ENCODE assay signal across 8 cellular contexts in genomic region chr11:134068829-134069425, GRCh38. TPM values are rescaled to one million over a fixed set of nuclear protein-coding genes. Genes with fewer than 3 reads are reported as not detected.
DNase-seq lines count a peak whose midpoint lies in the region; ATAC-seq and TF ChIP-seq lines count a peak whose summit lies in the region.

Gene JAM3 (plus strand): TSS chr11:134069072. CDS start chr11:134069084, 12 bp downstream.

- ATAC-seq in GM19438 (IDR thresholded peaks at IDR 0.05; ENCODE audit: low read depth, unreplicated experiment): peak; percentile 72
- ATAC-seq in HG03571 (IDR thresholded peaks at IDR 0.05; ENCODE audit: unreplicated experiment): peak; percentile 84
- peak; percentile 95 to 98 for ATAC-seq in activated T-cell treated with anti-CD3 and anti-CD28 coated beads, Interleukin-2, amount 50 U/mL, for 72 hours (replicated peaks in 1 of 2)

- peak within 1 kb of the TSS; percentile 3 for H3K27ac Mint-ChIP-seq in activated T-cell treated with anti-CD3 and anti-CD28 coated beads, Interleukin-2, amount 50 U/mL, for 72 hours

- no peaks in the 10 kb centered on the region for H4K20me1 ChIP-seq in OCI-LY1 (ENCODE audit: insufficient read depth, low read length)

- no peaks in the 10 kb centered on the region for H3F3A ChIP-seq in OCI-LY1 (ENCODE audit: insufficient read depth, low read length)

- no peak within 1 kb of the TSS; the same call in 1 of the 2 replicates for H2AFZ ChIP-seq in OCI-LY1 (ENCODE audit: low read length)

- WGBS in esophagus squamous epithelium, 2 donors: 0 to 4% methylated on average over 7 to 23 of the region's 57 CpGs

- no peak within 1 kb of the TSS for H3K27ac ChIP-seq in OCI-LY1 (ENCODE audit: low read depth, low read length, poor library complexity, severe bottlenecking)
- peak within 1 kb of the TSS; percentile 79 to 90 (median 84) for H3K27ac ChIP-seq in esophagus squamous epithelium
- H3K27ac ChIP-seq in mucosa of rectum (ENCODE audit: low read depth in 2 of 2, low read length in 2 of 2): peak within 1 kb of the TSS; percentile 56 to 57

- H3K27me3 Mint-ChIP-seq in activated T-cell treated with anti-CD3 and anti-CD28 coated beads, Interleukin-2, amount 50 U/mL, for 72 hours (ENCODE audit: low read depth): peaks cover 32% of the 10 kb centered on the region

- no peaks in the 10 kb centered on the region for H3K9me3 ChIP-seq in BE2C
- H3K9me3 ChIP-seq in OCI-LY1 (ENCODE audit: low read length): no peaks in the 10 kb centered on the region
- no peaks in the 10 kb centered on the region for H3K9me3 ChIP-seq in esophagus squamous epithelium
- H3K9me3 ChIP-seq in mucosa of rectum (ENCODE audit: control insufficient read depth in 2 of 2, low read length in 2 of 2): no peaks in the 10 kb centered on the region

- peaks cover 2% of the 10 kb centered on the region in 2 donors for H3K36me3 Mint-ChIP-seq in activated T-cell treated with anti-CD3 and anti-CD28 coated beads, Interleukin-2, amount 50 U/mL, for 72 hours (ENCODE audit: insufficient read depth in 2 of 2)

- TF ChIP-seq POLR2A in esophagus squamous epithelium (IDR thresholded peaks at IDR 0.05): peak in 2 of 4 donors; percentile 72 to 86

- H3K9me3 Mint-ChIP-seq in activated T-cell treated with anti-CD3 and anti-CD28 coated beads, Interleukin-2, amount 50 U/mL, for 72 hours: no peaks in the 10 kb centered on the region

- H3K36me3 ChIP-seq in BE2C: no peaks in the 10 kb centered on the region; the same call in 1 of the 2 replicates
- H3K36me3 ChIP-seq in OCI-LY1 (ENCODE audit: insufficient read depth, low read length): no peaks in the 10 kb centered on the region
- no peaks in the 10 kb centered on the region for H3K36me3 ChIP-seq in esophagus squamous epithelium
- no peaks in the 10 kb centered on the region for H3K36me3 ChIP-seq in mucosa of rectum (ENCODE audit: control insufficient read depth in 2 of 2, insufficient read depth in 2 of 2, low read length in 2 of 2)

- no peaks in the 10 kb centered on the region for H3K79me2 ChIP-seq in OCI-LY1 (ENCODE audit: insufficient read depth, low read length)

- H3K4me3 ChIP-seq in BE2C (ENCODE audit: low read depth, low read length) (peak within 1 kb of the TSS; percentile 59), OCI-LY1 (ENCODE audit: low read depth, low read length, poor library complexity, severe bottlenecking) (peak within 1 kb of the TSS; percentile 62), esophagus squamous epithelium (peak within 1 kb of the TSS; percentile 47 to 75 (median 59)), mucosa of rectum (ENCODE audit: low read length in 2 of 2) (peak within 1 kb of the TSS; percentile 45 to 65)

- no peaks in the 10 kb centered on the region for H3K9me2 ChIP-seq in OCI-LY1 (ENCODE audit: low read depth, low read length)

- H3K4me2 ChIP-seq in OCI-LY1 (ENCODE audit: low read length): peak within 1 kb of the TSS; percentile 75

- no peaks in the 10 kb centered on the region for H3K27me3 ChIP-seq in BE2C
- H3K27me3 ChIP-seq in OCI-LY1 (ENCODE audit: insufficient read depth, low read length): no peaks in the 10 kb centered on the region
- peaks cover 0 to 47% (median 0%) of the 10 kb centered on the region in 4 donors for H3K27me3 ChIP-seq in esophagus squamous epithelium
- peaks cover 15 to 20% of the 10 kb centered on the region in 2 donors for H3K27me3 ChIP-seq in mucosa of rectum (ENCODE audit: control insufficient read depth in 2 of 2, insufficient read depth in 2 of 2, low read length in 2 of 2)

- H3K9ac ChIP-seq in OCI-LY1 (ENCODE audit: low read length) (peak within 1 kb of the TSS; percentile 35; the same call in 1 of the 2 replicates), mucosa of rectum (ENCODE audit: low read depth in 1 of 2, low read length in 2 of 2) (peak within 1 kb of the TSS; percentile 41 to 65)

- DNase-seq in BE2C (peak; percentile 99), esophagus squamous epithelium (lab: John Stamatoyannopoulos, UW) (peak; percentile 49)
- DNase-seq in activated T-cell treated with anti-CD3 and anti-CD28 coated beads, Interleukin-2, amount 50 U/mL, for 72 hours: peak; percentile 98
- peak; percentile 90 to 96 for DNase-seq in stimulated activated CD8-positive, alpha-beta memory T cell treated with anti-CD3 and anti-CD28 coated beads, Interleukin-4, amount 100 ng/mL, for 1 hour (ENCODE audit: low read depth in 2 of 2, low spot score in 1 of 2)

- H3K4me3 Mint-ChIP-seq in activated T-cell treated with anti-CD3 and anti-CD28 coated beads, Interleukin-2, amount 50 U/mL, for 72 hours: peak within 1 kb of the TSS; percentile 96 to 98

- peaks cover 9% of the 10 kb centered on the region for H3K4me1 Mint-ChIP-seq in activated T-cell treated with anti-CD3 and anti-CD28 coated beads, Interleukin-2, amount 50 U/mL, for 72 hours (ENCODE audit: low read depth)

- H3K4me1 ChIP-seq in BE2C (peaks cover 10% of the 10 kb centered on the region), OCI-LY1 (ENCODE audit: insufficient read depth, low read length, severe bottlenecking) (peaks cover 5% of the 10 kb centered on the region), esophagus squamous epithelium (peaks cover 0 to 40% (median 0%) of the 10 kb centered on the region in 3 donors), mucosa of rectum (ENCODE audit: control insufficient read depth in 2 of 2, insufficient read depth in 2 of 2, low read length in 2 of 2) (peaks cover 0 to 5% of the 10 kb centered on the region in 2 donors)

- TF ChIP-seq CTCF in BE2C (IDR thresholded peaks at IDR 0.05; ENCODE audit: low read depth, low read length) (no peak), OCI-LY1 (IDR thresholded peaks at IDR 0.05; ENCODE audit: low read length) (no peak), esophagus squamous epithelium (IDR thresholded peaks at IDR 0.05) (no peak)

- intact Hi-C loops in esophagus squamous epithelium (cut with DNase I): no loop called here

RNA-seq across cellular contexts. Expression of gene JAM3, which starts in this region (rescaled TPM):
- 71.5 TPM for polyA plus RNA-seq in BE2C (2012; ENCODE audit: insufficient read depth, insufficient read length, low read depth)
- 1 to 10 TPM; 7.8 to 8.5 TPM for total RNA-seq in activated T-cell treated with anti-CD3 and anti-CD28 coated beads, Interleukin-2, amount 50 U/mL, for 72 hours
- 10 to 100 TPM in 2 of 4 donors, 1 to 10 TPM in 2; 1.6 to 21.4 (median 7.9) TPM for total RNA-seq in esophagus squamous epithelium

Comparison
In these comparisons a context has a peak if more than half of its experiments do, and no peak if none do; other contexts are left out.
1. DNase-seq: peak in every context shown above with its lines; median percentile 99 in BE2C; 98 in activated T-cell treated with anti-CD3 and anti-CD28 coated beads, Interleukin-2, amount 50 U/mL, for 72 hours; 93 in stimulated activated CD8-positive, alpha-beta memory T cell treated with anti-CD3 and anti-CD28 coated beads, Interleukin-4, amount 100 ng/mL, for 1 hour; 49 in esophagus squamous epithelium.